8 cellular contexts compared by ENCODE assay signal in genomic region chr4:83009529-83009928, GRCh38. TPM values are rescaled to one million over a fixed set of nuclear protein-coding genes. Genes with fewer than 3 reads are reported as not detected.
DNase-seq lines count a peak whose midpoint lies in the region; ATAC-seq and TF ChIP-seq lines count a peak whose summit lies in the region.

No MANE protein-coding gene starts in this region.

- H3K4me1 Mint-ChIP-seq in activated naive CD4-positive, alpha-beta T cell treated with anti-CD3 and anti-CD28 coated beads, Interleukin-2, amount 10 ng/mL, durations not matched to agents 7 days and 5 days = peaks cover 59% of the 10 kb centered on the region
- peaks cover 37% of the 10 kb centered on the region for H3K4me1 Mint-ChIP-seq in activated naive CD8-positive, alpha-beta T cell treated with anti-CD3 and anti-CD28 coated beads, Interleukin-2, amount 10 ng/mL, durations not matched to agents 7 days and 5 days

- peaks cover 7 to 42% (median 20%) of the 10 kb centered on the region in 4 donors for H3K4me1 ChIP-seq in tibial nerve

- no peaks in the 10 kb centered on the region for H3K27me3 Mint-ChIP-seq in activated naive CD4-positive, alpha-beta T cell treated with anti-CD3 and anti-CD28 coated beads, Interleukin-2, amount 10 ng/mL, durations not matched to agents 7 days and 5 days
- H3K27me3 Mint-ChIP-seq in activated naive CD8-positive, alpha-beta T cell treated with anti-CD3 and anti-CD28 coated beads, Interleukin-2, amount 10 ng/mL, durations not matched to agents 7 days and 5 days = no peaks in the 10 kb centered on the region

- peak overlapping the region in 3 of 4 donors; percentile 82 to 90 (median 89) for H3K27ac ChIP-seq in tibial nerve
- H3K27ac ChIP-seq in substantia nigra (ENCODE audit: low read depth, low read length, poor library complexity, severe bottlenecking) = no peak overlapping the region

- DNase-seq in activated naive CD4-positive, alpha-beta T cell treated with anti-CD3 and anti-CD28 coated beads, Interleukin-2, amount 10 ng/mL, durations not matched to agents 7 days and 5 days = no peak
- DNase-seq in activated naive CD4-positive, alpha-beta T cell treated with Interleukin-2 at 50 U/mL for 16 hours = no peak
- no peak for DNase-seq in activated naive CD8-positive, alpha-beta T cell treated with anti-CD3 and anti-CD28 coated beads, Interleukin-2, amount 10 ng/mL, durations not matched to agents 7 days and 5 days
- peak; percentile 3 for DNase-seq in left kidney (ENCODE audit: low read depth, low spot score)
- DNase-seq in tibial nerve (ENCODE audit: low spot score in 2 of 2) = no peak
- no peak for DNase-seq in substantia nigra (lab: John Stamatoyannopoulos, UW)
- no peak for DNase-seq in NCI-H748 (lab: John Stamatoyannopoulos, UW; ENCODE audit: unreplicated experiment)
- DNase-seq in ureter (ENCODE audit: low spot score) = no peak

- TF ChIP-seq EP300 in tibial nerve (IDR thresholded peaks at IDR 0.05) = no peak

- H3K4me3 ChIP-seq in tibial nerve = peak overlapping the region; percentile 49 to 80 (median 72)

- H3K4me3 Mint-ChIP-seq in activated naive CD4-positive, alpha-beta T cell treated with anti-CD3 and anti-CD28 coated beads, Interleukin-2, amount 10 ng/mL, durations not matched to agents 7 days and 5 days = peak overlapping the region; percentile 90
- H3K4me3 Mint-ChIP-seq in activated naive CD8-positive, alpha-beta T cell treated with anti-CD3 and anti-CD28 coated beads, Interleukin-2, amount 10 ng/mL, durations not matched to agents 7 days and 5 days = peak overlapping the region; percentile 100

- H3K36me3 ChIP-seq in tibial nerve = no peaks in the 10 kb centered on the region

- TF ChIP-seq POLR2A in tibial nerve (IDR thresholded peaks at IDR 0.05) = no peak

- peaks cover 17% of the 10 kb centered on the region for H3K36me3 Mint-ChIP-seq in activated naive CD4-positive, alpha-beta T cell treated with anti-CD3 and anti-CD28 coated beads, Interleukin-2, amount 10 ng/mL, durations not matched to agents 7 days and 5 days
- H3K36me3 Mint-ChIP-seq in activated naive CD8-positive, alpha-beta T cell treated with anti-CD3 and anti-CD28 coated beads, Interleukin-2, amount 10 ng/mL, durations not matched to agents 7 days and 5 days = peaks cover 13% of the 10 kb centered on the region

- no peak for ATAC-seq in activated naive CD8-positive, alpha-beta T cell treated with anti-CD3 and anti-CD28 coated beads, Interleukin-2, amount 10 ng/mL, durations not matched to agents 7 days and 5 days (ENCODE audit: low read depth)

- H3K27me3 ChIP-seq in tibial nerve = no peaks in the 10 kb centered on the region

- no peak for TF ChIP-seq CTCF in tibial nerve (IDR thresholded peaks at IDR 0.05)

- 50 to 59% methylated on average over 3 of the region's 3 CpGs for WGBS in tibial nerve, 2 donors

- no peaks in the 10 kb centered on the region for H3K9me3 ChIP-seq in tibial nerve

- CTCF ChIA-PET in activated naive CD4-positive, alpha-beta T cell treated with anti-CD3 and anti-CD28 coated beads, Interleukin-2, amount 10 ng/mL, durations not matched to agents 7 days and 5 days (lab: Charles Lee) = interaction anchor here (1.0 to 1.2 kb wide), 2 partner anchors 27 to 244 kb away, joined by 3 to 5 read pairs; no protein-coding TSS in a partner anchor

- H3K9me3 Mint-ChIP-seq in activated naive CD4-positive, alpha-beta T cell treated with anti-CD3 and anti-CD28 coated beads, Interleukin-2, amount 10 ng/mL, durations not matched to agents 7 days and 5 days = no peaks in the 10 kb centered on the region
- H3K9me3 Mint-ChIP-seq in activated naive CD8-positive, alpha-beta T cell treated with anti-CD3 and anti-CD28 coated beads, Interleukin-2, amount 10 ng/mL, durations not matched to agents 7 days and 5 days = no peaks in the 10 kb centered on the region

- peak overlapping the region; percentile 93 for H3K27ac Mint-ChIP-seq in activated naive CD4-positive, alpha-beta T cell treated with anti-CD3 and anti-CD28 coated beads, Interleukin-2, amount 10 ng/mL, durations not matched to agents 7 days and 5 days
- H3K27ac Mint-ChIP-seq in activated naive CD8-positive, alpha-beta T cell treated with anti-CD3 and anti-CD28 coated beads, Interleukin-2, amount 10 ng/mL, durations not matched to agents 7 days and 5 days = peak overlapping the region; percentile 99

- POLR2A ChIA-PET in activated naive CD8-positive, alpha-beta T cell treated with anti-CD3 and anti-CD28 coated beads, Interleukin-2, amount 10 ng/mL, durations not matched to agents 7 days and 5 days (lab: Charles Lee) = interaction anchor here (4.3 to 4.6 kb wide), 2 partner anchors 27 to 109 kb away, joined by 39 to 90 read pairs; partner anchors contain the start of genes COPS4 and THAP9

RNA-seq across cellular contexts. Expression of gene LIN54, which starts 1.1 kb away (rescaled TPM):
- total RNA-seq in activated naive CD8-positive, alpha-beta T cell treated with anti-CD3 and anti-CD28 coated beads, Interleukin-2, amount 10 ng/mL, durations not matched to agents 7 days and 5 days = 10 to 100 TPM; 34.3 to 34.9 TPM
- 10 to 100 TPM in 3 of 4 donors, 1 to 10 TPM in 1; 9.4 to 15.1 (median 11.9) TPM for total RNA-seq in tibial nerve
- 11.7 TPM for total RNA-seq in ureter

RNA-seq across cellular contexts. Expression of gene COPS4, which starts 25.5 kb away (rescaled TPM):
- total RNA-seq in activated naive CD8-positive, alpha-beta T cell treated with anti-CD3 and anti-CD28 coated beads, Interleukin-2, amount 10 ng/mL, durations not matched to agents 7 days and 5 days = 10 to 100 TPM; 29.3 to 30.3 TPM
- total RNA-seq in tibial nerve = 10 to 100 TPM; 29.5 to 62.1 (median 43.0) TPM
- 35.3 TPM for total RNA-seq in ureter
